4 cellular contexts compared by ENCODE assay signal in genomic region chr18:13099113-13099512, GRCh38.
"Had no signal": no experiment of that assay in that cellular context is flagged by ENCODE, and none has a peak within 500 bp of the region (broad histone marks: within the 10 kb centered on the region; RNA-seq: fewer than 3 reads in every experiment).

No MANE protein-coding gene starts in this region.

- H3K4me3 ChIP-seq: K562 had no signal

- H3K27ac ChIP-seq: HL-60 had no signal

- DNase-seq: IMR-90, KBM-7 had no signal
